ENCODE assay signal across 16 cellular contexts in the genomic region with DNA sequence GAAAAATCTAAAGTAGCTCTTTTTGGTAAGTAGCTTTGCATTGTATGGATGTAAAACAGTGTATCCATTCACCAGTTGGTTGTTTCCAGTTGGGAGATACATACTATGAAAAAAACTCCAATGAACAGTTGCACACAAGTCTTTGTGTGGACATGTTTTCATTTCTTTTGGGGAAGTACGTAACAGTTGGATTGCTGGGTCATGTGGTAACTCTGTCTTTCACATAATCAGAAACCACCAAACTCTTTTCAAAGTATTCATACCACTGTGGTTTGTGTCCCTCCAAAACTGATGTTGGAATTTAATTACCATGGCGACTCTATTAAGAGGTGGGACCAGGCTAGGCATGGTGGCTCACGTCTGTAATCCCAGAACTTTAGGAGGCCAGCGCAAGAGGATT. TPM values are rescaled to one million over a fixed set of nuclear protein-coding genes. Genes with fewer than 3 reads are reported as not detected.
DNase-seq lines count a peak whose midpoint lies in the region; ATAC-seq and TF ChIP-seq lines count a peak whose summit lies in the region.
"Had no signal": no experiment of that assay in that cellular context is flagged by ENCODE, and none has a peak within 500 bp of the region (broad histone marks: within the 10 kb centered on the region; RNA-seq: fewer than 3 reads in every experiment).

No MANE protein-coding gene starts in this region.

- no peak overlapping the region for H3K9ac ChIP-seq in KMS-11

- CTCF ChIA-PET in activated B cell treated with CpG ODN at 0.5 μM for 24 hours (lab: Charles Lee), result no interaction called here

- H3K4me1 Mint-ChIP-seq in activated B cell treated with CpG ODN at 0.5 μM for 24 hours (peaks cover 52% of the 10 kb centered on the region), naive B cell (peaks cover 40 to 55% (median 43%) of the 10 kb centered on the region in 3 donors)

- ATAC-seq in activated B cell treated with CpG ODN at 0.5 μM for 24 hours (ENCODE audit: low read depth), result no peak
- ATAC-seq in naive B cell (ENCODE audit: low read depth in 2 of 2), result no peak
- no peak for ATAC-seq in GM18868 (IDR thresholded peaks at IDR 0.05; ENCODE audit: unreplicated experiment)
- no peak for ATAC-seq in GM21737 (IDR thresholded peaks at IDR 0.05; ENCODE audit: unreplicated experiment)
- no peak for ATAC-seq in activated CD4-positive, CD25-positive, alpha-beta regulatory T cell treated with anti-CD3 and anti-CD28 coated beads, Interleukin-2, amount 50 U/mL, for 24 hours
- ATAC-seq: heart right ventricle had no signal

- H3K27me3 Mint-ChIP-seq in activated B cell treated with CpG ODN at 0.5 μM for 24 hours (no peaks in the 10 kb centered on the region), naive B cell (no peaks in the 10 kb centered on the region)
- H3K27me3 Mint-ChIP-seq: activated naive CD8-positive, alpha-beta T cell treated with anti-CD3 and anti-CD28 coated beads, Interleukin-2, amount 10 ng/mL, durations not matched to agents 7 days and 5 days; type B pancreatic cell had no signal

- POLR2A ChIA-PET in activated B cell treated with CpG ODN at 0.5 μM for 24 hours (lab: Charles Lee), result interaction anchor here (2.4 kb wide), 1 partner anchor 59 kb away, joined by 12 read pairs; the partner anchor contains the start of gene RESF1

- H3K4me3 ChIP-seq in KMS-11 (IDR thresholded peaks at IDR 0.05; ENCODE audit: insufficient read depth, low read depth, low read length), result no peak overlapping the region
- H3K4me3 ChIP-seq: cardiac muscle cell, heart right ventricle had no signal

- H2AFZ ChIP-seq in KMS-11 (ENCODE audit: low read depth), result no peak overlapping the region; the same call in 1 of the 2 replicates

- H3K9me3 Mint-ChIP-seq in activated B cell treated with CpG ODN at 0.5 μM for 24 hours (peaks cover 19% of the 10 kb centered on the region), naive B cell (peaks cover 15 to 53% (median 43%) of the 10 kb centered on the region in 7 donors)

- no peaks in the 10 kb centered on the region for H4K20me1 ChIP-seq in KMS-11 (ENCODE audit: insufficient read depth)

- peak overlapping the region; percentile 36; the same call in 1 of the 2 replicates for H3K27ac ChIP-seq in KMS-11
- H3K27ac ChIP-seq: cardiac muscle cell had no signal

- no peaks in the 10 kb centered on the region for H3K27me3 ChIP-seq in KMS-11 (ENCODE audit: insufficient read depth, low read depth)
- H3K27me3 ChIP-seq: BE2C, cardiac muscle cell, heart right ventricle had no signal

- H3K27ac Mint-ChIP-seq in activated B cell treated with CpG ODN at 0.5 μM for 24 hours (peak overlapping the region; percentile 69), naive B cell (peak overlapping the region in 5 of 6 donors; percentile 24 to 93 (median 77))
- H3K27ac Mint-ChIP-seq: activated naive CD8-positive, alpha-beta T cell treated with anti-CD3 and anti-CD28 coated beads, Interleukin-2, amount 10 ng/mL, durations not matched to agents 7 days and 5 days; type B pancreatic cell had no signal

- no peaks in the 10 kb centered on the region for H3K79me2 ChIP-seq in KMS-11 (ENCODE audit: insufficient read depth, low read depth)

- no peak for TF ChIP-seq CTCF in KMS-11 (conservative IDR thresholded peaks at IDR 0.05; ENCODE audit: low read depth, low read length)
- TF ChIP-seq CTCF in activated B cell treated with CpG ODN at 0.5 μM for 24 hours (IDR thresholded peaks at IDR 0.05), result no peak

- H3K4me3 Mint-ChIP-seq in activated B cell treated with CpG ODN at 0.5 μM for 24 hours (peak overlapping the region; percentile 24), naive B cell (peak overlapping the region in 2 of 8 donors; percentile 27 to 40)
- H3K4me3 Mint-ChIP-seq: activated naive CD8-positive, alpha-beta T cell treated with anti-CD3 and anti-CD28 coated beads, Interleukin-2, amount 10 ng/mL, durations not matched to agents 7 days and 5 days; type B pancreatic cell had no signal

- DNase-seq in EH (ENCODE audit: low read depth), result peak; percentile 1
- no peak for DNase-seq in activated B cell treated with CpG ODN at 0.5 μM for 24 hours
- DNase-seq in naive B cell, result no peak
- DNase-seq in activated CD8-positive, alpha-beta memory T cell treated with anti-CD3 and anti-CD28 coated beads for 24 hours, result no peak
- DNase-seq: activated naive CD8-positive, alpha-beta T cell treated with anti-CD3 and anti-CD28 coated beads, Interleukin-2, amount 10 ng/mL, durations not matched to agents 7 days and 5 days; BE2C; effector CD4-positive, alpha-beta T cell; H7; heart right ventricle; NCI-H187 treated with DMSO at 0.1 percent for 48 hours had no signal

- H3K36me3 Mint-ChIP-seq in activated B cell treated with CpG ODN at 0.5 μM for 24 hours (ENCODE audit: low read depth), result peaks cover 28% of the 10 kb centered on the region
- H3K36me3 Mint-ChIP-seq in naive B cell, result peaks cover 16 to 35% of the 10 kb centered on the region in 2 donors

- H3K4me2 ChIP-seq in KMS-11, result peak overlapping the region; percentile 34

- intact Hi-C loops in activated B cell treated with CpG ODN at 0.5 μM for 24 hours (cut with micrococcal nuclease), result no loop called here

- peaks cover 54% of the 10 kb centered on the region for H3K4me1 ChIP-seq in KMS-11 (ENCODE audit: low read depth, poor library complexity, severe bottlenecking)
- H3K4me1 ChIP-seq: BE2C had no signal

- no peaks in the 10 kb centered on the region for H3K36me3 ChIP-seq in KMS-11 (ENCODE audit: insufficient read depth)
- H3K36me3 ChIP-seq: BE2C, cardiac muscle cell, heart right ventricle had no signal

RNA-seq across cellular contexts. Expression of gene RESF1, which starts 58.9 kb away (rescaled TPM):
- total RNA-seq in activated B cell treated with CpG ODN at 0.5 μM for 24 hours, result 286 and 299 TPM in 2 replicates
- 100 to 1,000 TPM in 4 of 6 donors, 10 to 100 TPM in 2; 38.6 to 242 (median 117) TPM for polyA plus RNA-seq in naive B cell (ENCODE audit: low read depth in 6 of 6)
